ENCODE assay signal across 10 cellular contexts in the genomic region with DNA sequence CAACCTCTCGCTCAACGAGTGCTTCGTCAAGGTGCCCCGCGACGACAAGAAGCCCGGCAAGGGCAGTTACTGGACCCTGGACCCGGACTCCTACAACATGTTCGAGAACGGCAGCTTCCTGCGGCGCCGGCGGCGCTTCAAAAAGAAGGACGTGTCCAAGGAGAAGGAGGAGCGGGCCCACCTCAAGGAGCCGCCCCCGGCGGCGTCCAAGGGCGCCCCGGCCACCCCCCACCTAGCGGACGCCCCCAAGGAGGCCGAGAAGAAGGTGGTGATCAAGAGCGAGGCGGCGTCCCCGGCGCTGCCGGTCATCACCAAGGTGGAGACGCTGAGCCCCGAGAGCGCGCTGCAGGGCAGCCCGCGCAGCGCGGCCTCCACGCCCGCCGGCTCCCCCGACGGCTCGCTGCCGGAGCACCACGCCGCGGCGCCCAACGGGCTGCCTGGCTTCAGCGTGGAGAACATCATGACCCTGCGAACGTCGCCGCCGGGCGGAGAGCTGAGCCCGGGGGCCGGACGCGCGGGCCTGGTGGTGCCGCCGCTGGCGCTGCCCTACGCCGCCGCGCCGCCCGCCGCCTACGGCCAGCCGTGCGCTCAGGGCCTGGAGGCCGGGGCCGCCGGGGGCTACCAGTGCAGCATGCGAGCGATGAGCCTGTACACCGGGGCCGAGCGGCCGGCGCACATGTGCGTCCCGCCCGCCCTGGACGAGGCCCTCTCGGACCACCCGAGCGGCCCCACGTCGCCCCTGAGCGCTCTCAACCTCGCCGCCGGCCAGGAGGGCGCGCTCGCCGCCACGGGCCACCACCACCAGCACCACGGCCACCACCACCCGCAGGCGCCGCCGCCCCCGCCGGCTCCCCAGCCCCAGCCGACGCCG. TPM values are rescaled to one million over a fixed set of nuclear protein-coding genes. Genes with fewer than 3 reads are reported as not detected.
A peak's percentile ranks its signal among the peaks of the same experiment; 100 is the strongest.
DNase-seq lines count a peak whose midpoint lies in the region; ATAC-seq and TF ChIP-seq lines count a peak whose summit lies in the region.
"Had no signal": no experiment of that assay in that cellular context is flagged by ENCODE, and none has a peak within 500 bp of the region (broad histone marks: within the 10 kb centered on the region; RNA-seq: fewer than 3 reads in every experiment).

No MANE protein-coding gene starts in this region.

- peaks cover 30% of the 10 kb centered on the region for H3K4me1 ChIP-seq in ES-I3 (ENCODE audit: insufficient read depth, low read length)
- H3K4me1 ChIP-seq in adrenal gland (replicated peaks in 1 of 2), result peaks cover 0 to 6% of the 10 kb centered on the region in 2 donors
- peaks cover 0 to 23% (median 19%) of the 10 kb centered on the region in 4 donors for H3K4me1 ChIP-seq in sigmoid colon

- TF ChIP-seq POLR2A in adrenal gland (IDR thresholded peaks at IDR 0.05) (no peak), sigmoid colon (IDR thresholded peaks at IDR 0.05) (no peak)

- H3K27ac ChIP-seq in adrenal gland (peak overlapping the region in 3 of 5 donors; percentile 19 to 85 (median 75)), sigmoid colon (peak overlapping the region in 3 of 4 donors; percentile 14 to 60 (median 45))

- H3K9ac ChIP-seq in ES-I3 (ENCODE audit: low read depth, low read length), result peak overlapping the region; percentile 71

- TF ChIP-seq EP300 in sigmoid colon (IDR thresholded peaks at IDR 0.05), result no peak

- intact Hi-C loops in adrenal gland (cut with DNase I) (loop anchor here (5.0 to 10.0 kb wide), 2 partner anchors 494 to 707 kb away; no protein-coding TSS in a partner anchor), left ventricle myocardium superior (cut with micrococcal nuclease) (loop anchor here (5.0 kb wide), 1 partner anchor 494 kb away; no protein-coding TSS in a partner anchor), sigmoid colon (cut with DNase I) (no loop called here)

- 1 to 2% (median 2%) methylated on average over 19 to 115 of the region's 115 CpGs for WGBS in adrenal gland, 4 donors
- 4 to 7% methylated on average over 115 of the region's 115 CpGs for WGBS in sigmoid colon, 2 donors

- H3K9me3 ChIP-seq in ES-I3 (ENCODE audit: control insufficient read depth, insufficient read depth, low read length), result no peaks in the 10 kb centered on the region; the same call in 1 of the 2 replicates
- H3K9me3 ChIP-seq in adrenal gland (replicated peaks in 1 of 3), result no peaks in the 10 kb centered on the region
- H3K9me3 ChIP-seq in sigmoid colon, result no peaks in the 10 kb centered on the region

- no peak for TF ChIP-seq CTCF in adrenal gland (IDR thresholded peaks at IDR 0.05)
- TF ChIP-seq CTCF in sigmoid colon (IDR thresholded peaks at IDR 0.05), result no peak
- no peak for TF ChIP-seq CTCF in GM20000 (IDR thresholded peaks at IDR 0.05; ENCODE audit: extremely low read depth, missing control alignments)

- H3K4me3 ChIP-seq in adrenal gland, result peak overlapping the region in 1 of 4 donors; percentile 54
- peak overlapping the region in 3 of 4 donors; percentile 18 to 34 (median 26) for H3K4me3 ChIP-seq in sigmoid colon

- H3K27me3 ChIP-seq in adrenal gland (peaks cover 76% of the 10 kb centered on the region), sigmoid colon (peaks cover 55 to 99% (median 90%) of the 10 kb centered on the region in 3 donors)

- ATAC-seq in left ventricle myocardium superior (peak; percentile 34), HG03457 (IDR thresholded peaks at IDR 0.05; ENCODE audit: unreplicated experiment) (no peak)

- no peaks in the 10 kb centered on the region for H3K36me3 ChIP-seq in ES-I3 (ENCODE audit: insufficient read depth, low read length)
- H3K36me3 ChIP-seq in adrenal gland (replicated peaks in 1 of 2), result no peaks in the 10 kb centered on the region
- no peaks in the 10 kb centered on the region for H3K36me3 ChIP-seq in sigmoid colon

- DNase-seq in adrenal gland (no peak), left ventricle myocardium superior (peak; percentile 66), sigmoid colon (no peak), GM20000 (ENCODE audit: low spot score) (no peak), NCI-H2196 (lab: John Stamatoyannopoulos, UW; ENCODE audit: unreplicated experiment) (no peak), NCI-H446 (lab: John Stamatoyannopoulos, UW) (no peak)
- DNase-seq: effector memory CD4-positive, alpha-beta T cell; NCI-H1436 treated with DMSO at 0.1 percent for 48 hours had no signal

RNA-seq across cellular contexts. Expression of gene FOXC2, which starts 1.3 kb away (rescaled TPM):
- total RNA-seq in adrenal gland (1 to 10 TPM; 1.1 to 4.8 (median 3.0) TPM), left ventricle myocardium superior (1.9 TPM), sigmoid colon (under 1 TPM; under 0.01 to 0.81 (median 0.39) TPM)
- polyA plus RNA-seq in adrenal gland (1 to 10 TPM; 1.1 to 1.9 (median 1.2) TPM), sigmoid colon (under 1 TPM in 2 of 3 donors, not detected in 1; 0.25 to 0.60 TPM)

RNA-seq across cellular contexts. Expression of gene FOXL1, which starts 10.4 kb away (rescaled TPM):
- total RNA-seq in adrenal gland (1 to 10 TPM in 3 of 8 donors, under 1 TPM in 5; 0.18 to 2.1 (median 0.77) TPM), left ventricle myocardium superior (0.32 TPM), sigmoid colon (under 1 TPM in 3 of 4 donors, not detected in 1; 0.14 to 0.36 (median 0.28) TPM)
- polyA plus RNA-seq in adrenal gland (under 1 TPM; 0.31 to 0.88 (median 0.61) TPM), sigmoid colon (1 to 10 TPM in 1 of 3 donors, under 1 TPM in 2; 0.60 to 1.6 (median 0.80) TPM)

RNA-seq across cellular contexts. Expression of gene MTHFSD, which starts 12.9 kb away (rescaled TPM):
- total RNA-seq in adrenal gland (10 to 100 TPM in 7 of 8 donors, 1 to 10 TPM in 1; 7.6 to 22.2 (median 18.5) TPM), left ventricle myocardium superior (12.6 TPM), sigmoid colon (10 to 100 TPM; 10.7 to 18.8 (median 11.9) TPM)
- polyA plus RNA-seq in adrenal gland (10 to 100 TPM; 12.5 to 20.8 (median 18.2) TPM), sigmoid colon (10 to 100 TPM in 1 of 3 donors, 1 to 10 TPM in 2; 5.5 to 12.9 (median 6.6) TPM)

RNA-seq across cellular contexts. Expression of gene FOXF1, which starts 57.6 kb away (rescaled TPM):
- total RNA-seq in adrenal gland, result under 1 TPM in 6 of 8 donors, not detected in 2; 0.07 to 0.57 (median 0.26) TPM
- polyA plus RNA-seq in adrenal gland, result under 1 TPM; 0.07 to 0.64 (median 0.51) TPM
- 0.25 TPM for total RNA-seq in left ventricle myocardium superior
- 10 to 100 TPM; 44.6 to 74.2 (median 59.3) TPM for total RNA-seq in sigmoid colon
- polyA plus RNA-seq in sigmoid colon, result 1 to 10 TPM; 2.5 to 8.5 (median 4.8) TPM
